ENCODE assay signal across 8 cellular contexts in the genomic region with DNA sequence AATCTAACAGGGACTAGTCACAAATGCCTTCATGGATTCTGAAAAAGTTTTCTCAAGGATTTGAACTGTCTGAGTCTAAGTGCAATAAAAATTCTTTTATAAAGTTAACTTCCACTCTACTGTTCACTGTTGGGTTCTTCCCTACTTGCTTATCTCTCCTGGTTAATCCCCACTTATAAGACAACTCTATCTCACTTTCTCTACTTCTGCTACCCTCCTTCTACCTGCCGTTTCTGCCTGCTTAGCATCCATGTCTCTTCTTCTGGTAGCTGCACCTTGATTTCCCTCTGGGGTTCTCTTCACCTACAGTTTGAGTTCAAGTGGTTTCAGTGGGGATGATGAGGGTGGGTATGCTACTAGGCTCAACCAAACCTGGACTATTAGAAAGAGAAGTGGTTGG. TPM values are rescaled to one million over a fixed set of nuclear protein-coding genes. Genes with fewer than 3 reads are reported as not detected.
"Had no signal": no experiment of that assay in that cellular context is flagged by ENCODE, and none has a peak within 500 bp of the region (broad histone marks: within the 10 kb centered on the region; RNA-seq: fewer than 3 reads in every experiment).

No MANE protein-coding gene starts in this region.

- H3K4me3 ChIP-seq: K562 had no signal

- H3K27ac ChIP-seq: HL-60 had no signal

- DNase-seq: IMR-90, KBM-7 had no signal

- ATAC-seq: HepG2, K562 had no signal

RNA-seq across cellular contexts. Expression of a gene that starts 6.0 kb away (rescaled TPM):
- total RNA-seq: HepG2, HT-29, HT1080, IMR-90, K562 had no signal
- polyA plus RNA-seq: HepG2, IgD-negative memory B cell, IMR-90, K562 had no signal

RNA-seq across cellular contexts. Expression of a gene that starts 53.7 kb away (rescaled TPM):
- total RNA-seq: HepG2, K562 had no signal
- polyA plus RNA-seq: HepG2, K562 had no signal
